Comparison of ENCODE assay signal across 9 cellular contexts in genomic region chr1:183956559-183957188, GRCh38.
A peak's percentile ranks its signal among the peaks of the same experiment; 100 is the strongest.
DNase-seq lines count a peak whose midpoint lies in the region; ATAC-seq and TF ChIP-seq lines count a peak whose summit lies in the region.
"Had no signal": no experiment of that assay in that cellular context is flagged by ENCODE, and none has a peak within 500 bp of the region (broad histone marks: within the 10 kb centered on the region; RNA-seq: fewer than 3 reads in every experiment).

No MANE protein-coding gene starts in this region.

- CTCF ChIA-PET in Calu3 (lab: Charles Lee) (no interaction called here), WTC11 (lab: Charles Lee) (interaction anchor here (0.7 kb wide), 1 partner anchor 10 kb away, joined by 4 read pairs; no protein-coding TSS in a partner anchor)

- intact Hi-C loops in Calu3 (cut with micrococcal nuclease; ENCODE audit: unreplicated experiment): loop anchor here (2.0 to 10.0 kb wide), 2 partner anchors 94 to 258 kb away; partner anchors contain the start of gene TSEN15

- POLR2A ChIA-PET in WTC11 (lab: Charles Lee): no interaction called here

- H3K27me3 Mint-ChIP-seq in Calu3 (ENCODE audit: unreplicated experiment) (no peaks in the 10 kb centered on the region), WTC11 (ENCODE audit: low read depth) (no peaks in the 10 kb centered on the region; the same call in 1 of the 2 replicates)

- H3K9me3 Mint-ChIP-seq in Calu3 (ENCODE audit: low read depth, unreplicated experiment) (no peaks in the 10 kb centered on the region), WTC11 (no peaks in the 10 kb centered on the region)

- no peaks in the 10 kb centered on the region for H3K27me3 ChIP-seq in osteoblast (ENCODE audit: insufficient read depth, low read length)

- H3K27ac Mint-ChIP-seq in Calu3 (ENCODE audit: unreplicated experiment) (no peak overlapping the region), WTC11 (no peak overlapping the region)

- no peak overlapping the region for H3K4me3 Mint-ChIP-seq in Calu3 (ENCODE audit: low read depth, unreplicated experiment)
- H3K4me3 Mint-ChIP-seq in WTC11: no peak overlapping the region

- H3K4me1 Mint-ChIP-seq in Calu3 (ENCODE audit: low read depth, unreplicated experiment) (peaks cover 9% of the 10 kb centered on the region), WTC11 (no peaks in the 10 kb centered on the region)

- no peak overlapping the region for H3K4me3 ChIP-seq in osteoblast (ENCODE audit: insufficient read depth, low read length)
- H3K4me3 ChIP-seq: SK-N-MC had no signal

- peak overlapping the region; percentile 47 for H3K27ac ChIP-seq in osteoblast (ENCODE audit: low read depth, low read length)
- H3K27ac ChIP-seq: SK-N-MC had no signal

- H3K79me2 ChIP-seq in osteoblast (ENCODE audit: insufficient read depth, low read length): no peaks in the 10 kb centered on the region

- H3K4me2 ChIP-seq in osteoblast (ENCODE audit: insufficient read depth, low read length): peak overlapping the region; percentile 59

- H3K4me1 ChIP-seq in osteoblast (ENCODE audit: insufficient read depth, low read length): peaks cover 20% of the 10 kb centered on the region

- peak; percentile 31 for DNase-seq in Calu3
- peak; percentile 59 for DNase-seq in HS-5 (ENCODE audit: low read depth)
- DNase-seq in WTC11 (ENCODE audit: low spot score): no peak
- peak; percentile 73 for DNase-seq in dermis blood vessel endothelial cell
- DNase-seq in osteoblast (ENCODE audit: insufficient read length, low spot score, missing footprints): peak; percentile 73
- no peak for DNase-seq in NCI-H1694 treated with DMSO at 0.1 percent for 48 hours (lab: John Stamatoyannopoulos, UW)
- DNase-seq in putamen (ENCODE audit: low spot score): no peak

- H3K36me3 ChIP-seq in osteoblast (ENCODE audit: insufficient read depth, low read length): no peaks in the 10 kb centered on the region

- H3K36me3 Mint-ChIP-seq in Calu3 (ENCODE audit: insufficient read depth, unreplicated experiment) (no peaks in the 10 kb centered on the region), WTC11 (no peaks in the 10 kb centered on the region)

- H4K20me1 ChIP-seq in osteoblast (ENCODE audit: insufficient read depth, low read length): no peaks in the 10 kb centered on the region

- TF ChIP-seq CTCF in Calu3 (IDR thresholded peaks at IDR 0.05; ENCODE audit: unreplicated experiment) (no peak), WTC11 (IDR thresholded peaks at IDR 0.05) (no peak), osteoblast (IDR thresholded peaks at IDR 0.05; ENCODE audit: extremely low read depth, low read depth, low read length) (peak; percentile 34)

- no TSS peak for BruUV-seq in Calu3 (replicated peaks; lab: Mats Ljungman, UMichigan)

- ATAC-seq in GM21423 (IDR thresholded peaks at IDR 0.05; ENCODE audit: unreplicated experiment) (peak; percentile 99), WTC11 (peak; percentile 52; the same call in 1 of the 2 replicates)

- no peaks in the 10 kb centered on the region for H3K9me3 ChIP-seq in osteoblast (ENCODE audit: low read depth, low read length)

- peak overlapping the region; percentile 71 for H2AFZ ChIP-seq in osteoblast (ENCODE audit: low read length)

TF ChIP-seq in WTC11, 78 proteins besides CTCF, POLR2A, EP300 and RAD21 (continues in another document):
- TF ChIP-seq ATF1 (CRISPR knock-in tag; IDR thresholded peaks at IDR 0.05): no peak
- TF ChIP-seq GRHL2 (CRISPR knock-in tag; IDR thresholded peaks at IDR 0.05; ENCODE audit: insufficient replicate concordance, severe bottlenecking): no peak
- TF ChIP-seq, protein P1, sequence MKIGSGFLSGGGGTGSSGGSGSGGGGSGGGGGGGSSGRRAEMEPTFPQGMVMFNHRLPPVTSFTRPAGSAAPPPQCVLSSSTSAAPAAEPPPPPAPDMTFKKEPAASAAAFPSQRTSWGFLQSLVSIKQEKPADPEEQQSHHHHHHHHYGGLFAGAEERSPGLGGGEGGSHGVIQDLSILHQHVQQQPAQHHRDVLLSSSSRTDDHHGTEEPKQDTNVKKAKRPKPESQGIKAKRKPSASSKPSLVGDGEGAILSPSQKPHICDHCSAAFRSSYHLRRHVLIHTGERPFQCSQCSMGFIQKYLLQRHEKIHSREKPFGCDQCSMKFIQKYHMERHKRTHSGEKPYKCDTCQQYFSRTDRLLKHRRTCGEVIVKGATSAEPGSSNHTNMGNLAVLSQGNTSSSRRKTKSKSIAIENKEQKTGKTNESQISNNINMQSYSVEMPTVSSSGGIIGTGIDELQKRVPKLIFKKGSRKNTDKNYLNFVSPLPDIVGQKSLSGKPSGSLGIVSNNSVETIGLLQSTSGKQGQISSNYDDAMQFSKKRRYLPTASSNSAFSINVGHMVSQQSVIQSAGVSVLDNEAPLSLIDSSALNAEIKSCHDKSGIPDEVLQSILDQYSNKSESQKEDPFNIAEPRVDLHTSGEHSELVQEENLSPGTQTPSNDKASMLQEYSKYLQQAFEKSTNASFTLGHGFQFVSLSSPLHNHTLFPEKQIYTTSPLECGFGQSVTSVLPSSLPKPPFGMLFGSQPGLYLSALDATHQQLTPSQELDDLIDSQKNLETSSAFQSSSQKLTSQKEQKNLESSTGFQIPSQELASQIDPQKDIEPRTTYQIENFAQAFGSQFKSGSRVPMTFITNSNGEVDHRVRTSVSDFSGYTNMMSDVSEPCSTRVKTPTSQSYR (CRISPR knock-in tag; IDR thresholded peaks at IDR 0.05): no peak
- TF ChIP-seq, protein P2, sequence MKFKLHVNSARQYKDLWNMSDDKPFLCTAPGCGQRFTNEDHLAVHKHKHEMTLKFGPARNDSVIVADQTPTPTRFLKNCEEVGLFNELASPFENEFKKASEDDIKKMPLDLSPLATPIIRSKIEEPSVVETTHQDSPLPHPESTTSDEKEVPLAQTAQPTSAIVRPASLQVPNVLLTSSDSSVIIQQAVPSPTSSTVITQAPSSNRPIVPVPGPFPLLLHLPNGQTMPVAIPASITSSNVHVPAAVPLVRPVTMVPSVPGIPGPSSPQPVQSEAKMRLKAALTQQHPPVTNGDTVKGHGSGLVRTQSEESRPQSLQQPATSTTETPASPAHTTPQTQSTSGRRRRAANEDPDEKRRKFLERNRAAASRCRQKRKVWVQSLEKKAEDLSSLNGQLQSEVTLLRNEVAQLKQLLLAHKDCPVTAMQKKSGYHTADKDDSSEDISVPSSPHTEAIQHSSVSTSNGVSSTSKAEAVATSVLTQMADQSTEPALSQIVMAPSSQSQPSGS (CRISPR knock-in tag; IDR thresholded peaks at IDR 0.05; ENCODE audit: borderline replicate concordance, low read depth): no peak
- TF ChIP-seq RORB (CRISPR knock-in tag; IDR thresholded peaks at IDR 0.05): no peak
- TF ChIP-seq, protein P3, sequence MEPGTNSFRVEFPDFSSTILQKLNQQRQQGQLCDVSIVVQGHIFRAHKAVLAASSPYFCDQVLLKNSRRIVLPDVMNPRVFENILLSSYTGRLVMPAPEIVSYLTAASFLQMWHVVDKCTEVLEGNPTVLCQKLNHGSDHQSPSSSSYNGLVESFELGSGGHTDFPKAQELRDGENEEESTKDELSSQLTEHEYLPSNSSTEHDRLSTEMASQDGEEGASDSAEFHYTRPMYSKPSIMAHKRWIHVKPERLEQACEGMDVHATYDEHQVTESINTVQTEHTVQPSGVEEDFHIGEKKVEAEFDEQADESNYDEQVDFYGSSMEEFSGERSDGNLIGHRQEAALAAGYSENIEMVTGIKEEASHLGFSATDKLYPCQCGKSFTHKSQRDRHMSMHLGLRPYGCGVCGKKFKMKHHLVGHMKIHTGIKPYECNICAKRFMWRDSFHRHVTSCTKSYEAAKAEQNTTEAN (CRISPR knock-in tag; IDR thresholded peaks at IDR 0.05): no peak
- TF ChIP-seq SP1 (CRISPR knock-in tag; conservative IDR thresholded peaks at IDR 0.05): no peak
- TF ChIP-seq FOXP4 (CRISPR knock-in tag; IDR thresholded peaks at IDR 0.05): no peak
- TF ChIP-seq ZNF671 (CRISPR knock-in tag; IDR thresholded peaks at IDR 0.05): no peak
- TF ChIP-seq NR2C2 (CRISPR knock-in tag; IDR thresholded peaks at IDR 0.05): no peak
- TF ChIP-seq, protein P4, sequence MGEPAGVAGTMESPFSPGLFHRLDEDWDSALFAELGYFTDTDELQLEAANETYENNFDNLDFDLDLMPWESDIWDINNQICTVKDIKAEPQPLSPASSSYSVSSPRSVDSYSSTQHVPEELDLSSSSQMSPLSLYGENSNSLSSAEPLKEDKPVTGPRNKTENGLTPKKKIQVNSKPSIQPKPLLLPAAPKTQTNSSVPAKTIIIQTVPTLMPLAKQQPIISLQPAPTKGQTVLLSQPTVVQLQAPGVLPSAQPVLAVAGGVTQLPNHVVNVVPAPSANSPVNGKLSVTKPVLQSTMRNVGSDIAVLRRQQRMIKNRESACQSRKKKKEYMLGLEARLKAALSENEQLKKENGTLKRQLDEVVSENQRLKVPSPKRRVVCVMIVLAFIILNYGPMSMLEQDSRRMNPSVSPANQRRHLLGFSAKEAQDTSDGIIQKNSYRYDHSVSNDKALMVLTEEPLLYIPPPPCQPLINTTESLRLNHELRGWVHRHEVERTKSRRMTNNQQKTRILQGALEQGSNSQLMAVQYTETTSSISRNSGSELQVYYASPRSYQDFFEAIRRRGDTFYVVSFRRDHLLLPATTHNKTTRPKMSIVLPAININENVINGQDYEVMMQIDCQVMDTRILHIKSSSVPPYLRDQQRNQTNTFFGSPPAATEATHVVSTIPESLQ (CRISPR knock-in tag; IDR thresholded peaks at IDR 0.05): no peak
- TF ChIP-seq MAX (CRISPR knock-in tag; IDR thresholded peaks at IDR 0.05): no peak

Comparison
In these comparisons a context has a peak if more than half of its experiments do, and no peak if none do; other contexts are left out.
1. DNase-seq: peak in Calu3 (single experiment), HS-5 (single experiment), dermis blood vessel endothelial cell (single experiment) and osteoblast (single experiment); none in WTC11 (single experiment), NCI-H1694 treated with DMSO at 0.1 percent for 48 hours (single experiment) and putamen (single experiment).